Comparison of ENCODE assay signal across 28 cellular contexts in the genomic region with DNA sequence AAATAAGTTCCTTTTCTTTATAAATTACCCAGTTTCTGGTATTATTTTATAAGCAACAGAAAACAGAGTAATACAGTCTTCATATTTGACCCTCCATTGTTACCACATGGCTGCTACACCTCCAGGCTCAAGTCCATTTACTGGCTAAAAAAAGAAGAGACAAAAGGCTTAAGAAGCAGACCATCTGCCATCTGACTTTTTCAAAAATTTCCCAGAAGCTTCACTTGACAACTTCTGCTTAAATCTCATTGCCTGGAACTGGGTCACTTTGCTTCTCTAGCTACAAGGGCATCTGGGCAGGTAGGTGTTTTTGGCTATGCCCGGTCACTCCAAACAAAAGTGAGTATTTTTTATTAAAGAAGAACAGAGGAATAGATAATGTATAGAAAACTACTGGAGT.
"Had no signal": no experiment of that assay in that cellular context is flagged by ENCODE, and none has a peak within 500 bp of the region (broad histone marks: within the 10 kb centered on the region; RNA-seq: fewer than 3 reads in every experiment).

No MANE protein-coding gene starts in this region.

- H2AFZ ChIP-seq: neural progenitor cell, parathyroid adenoma had no signal

- DNase-seq: natural killer cell; occipital lobe; ovary; posterior cingulate gyrus; psoas muscle; right cardiac atrium; right lobe of liver; sigmoid colon; small intestine; stimulated activated CD4-positive, alpha-beta T cell treated with anti-CD3 and anti-CD28 coated beads, Interleukin-15, amount 100 ng/mL, for 24 hours; stimulated activated CD4-positive, alpha-beta T cell treated with anti-CD3 and anti-CD28 coated beads, Interleukin-2, amount 100 ng/mL, for 24 hours; stimulated activated CD4-positive, alpha-beta T cell treated with anti-CD3 and anti-CD28 coated beads, Interleukin-2, amount 100 ng/mL, for 48 hours; stimulated activated CD4-positive, alpha-beta T cell treated with anti-CD3 and anti-CD28 coated beads, Interleukin-4, amount 100 ng/mL, for 24 hours; stimulated activated naive B cell treated with anti-CD40 and anti-IgM and Interleukin-4, amounts not matched to agents 10 μg/mL and 1 μg/mL and 100 μg/mL, for 72 hours; stimulated activated naive CD4-positive, alpha-beta T cell treated with Interleukin-2 at 50 U/mL for 16 hours; stomach; thyroid gland; upper lobe of right lung; uterus had no signal

- H3K4me3 Mint-ChIP-seq: natural killer cell; nephron; neural progenitor cell; stimulated activated effector memory CD8-positive, alpha-beta T cell treated with anti-CD3 and anti-CD28 coated beads, Interleukin-12 subunit alpha, Interleukin-12 subunit beta, amount 100 ng/mL, for 72 hours; stimulated activated naive B cell treated with anti-CD40 and anti-IgM and Interleukin-4, amounts not matched to agents 10 μg/mL and 1 μg/mL and 100 μg/mL, for 72 hours; stimulated activated naive CD8-positive, alpha-beta T cell treated with anti-CD3 and anti-CD28 coated beads, Interleukin-15, Interleukin-2, amounts not matched to agents 100 ng/mL and 50 ng/mL, for 24 hours; type B pancreatic cell had no signal

- H3K9ac ChIP-seq: neural progenitor cell, parathyroid adenoma had no signal

- H3K4me3 ChIP-seq: neural progenitor cell, ovary, psoas muscle, right lobe of liver, sigmoid colon, stomach, thoracic aorta, thyroid gland, tibial nerve, upper lobe of right lung, uterus had no signal

- H3K27me3 Mint-ChIP-seq: progenitor cell of endocrine pancreas; stimulated activated naive B cell treated with anti-CD40 and anti-IgM and Interleukin-4, amounts not matched to agents 10 μg/mL and 1 μg/mL and 100 μg/mL, for 72 hours had no signal

- H3K4me1 Mint-ChIP-seq: natural killer cell; stimulated activated effector memory CD8-positive, alpha-beta T cell treated with anti-CD3 and anti-CD28 coated beads, Interleukin-12 subunit alpha, Interleukin-12 subunit beta, amount 100 ng/mL, for 72 hours; stimulated activated naive B cell treated with anti-CD40 and anti-IgM and Interleukin-4, amounts not matched to agents 10 μg/mL and 1 μg/mL and 100 μg/mL, for 72 hours had no signal

- H3K36me3 Mint-ChIP-seq: neural progenitor cell; stimulated activated effector memory CD8-positive, alpha-beta T cell treated with anti-CD3 and anti-CD28 coated beads, Interleukin-12 subunit alpha, Interleukin-12 subunit beta, amount 100 ng/mL, for 72 hours; stimulated activated naive B cell treated with anti-CD40 and anti-IgM and Interleukin-4, amounts not matched to agents 10 μg/mL and 1 μg/mL and 100 μg/mL, for 72 hours; type B pancreatic cell had no signal

- H3K79me2 ChIP-seq: parathyroid adenoma had no signal

- H3K4me2 ChIP-seq: neural progenitor cell had no signal

- H3K9me3 Mint-ChIP-seq: nephron; neural progenitor cell; stimulated activated effector memory CD8-positive, alpha-beta T cell treated with anti-CD3 and anti-CD28 coated beads, Interleukin-12 subunit alpha, Interleukin-12 subunit beta, amount 100 ng/mL, for 72 hours; type B pancreatic cell had no signal

- H3K27me3 ChIP-seq: neural progenitor cell, ovary, sigmoid colon, stomach, thyroid gland, tibial nerve, upper lobe of right lung, uterus had no signal

- H3K27ac ChIP-seq: neural progenitor cell, ovary, parathyroid adenoma, psoas muscle, right lobe of liver, sigmoid colon, stomach, thoracic aorta, thyroid gland, tibial nerve, upper lobe of right lung, uterus had no signal

- H3K36me3 ChIP-seq: neural progenitor cell, ovary, right lobe of liver, sigmoid colon, stomach, thoracic aorta, thyroid gland, tibial nerve, upper lobe of right lung, uterus had no signal

- H3K9me3 ChIP-seq: ovary, psoas muscle, right lobe of liver, sigmoid colon, thoracic aorta, thyroid gland, tibial nerve, upper lobe of right lung, uterus had no signal

- H3K4me1 ChIP-seq: parathyroid adenoma, psoas muscle, right lobe of liver, sigmoid colon, stomach, thyroid gland, tibial nerve, upper lobe of right lung, uterus had no signal

- H3K27ac Mint-ChIP-seq: natural killer cell; nephron; neural progenitor cell; stimulated activated effector memory CD8-positive, alpha-beta T cell treated with anti-CD3 and anti-CD28 coated beads, Interleukin-12 subunit alpha, Interleukin-12 subunit beta, amount 100 ng/mL, for 72 hours; stimulated activated naive B cell treated with anti-CD40 and anti-IgM and Interleukin-4, amounts not matched to agents 10 μg/mL and 1 μg/mL and 100 μg/mL, for 72 hours; stimulated activated naive CD8-positive, alpha-beta T cell treated with anti-CD3 and anti-CD28 coated beads, Interleukin-15, Interleukin-2, amounts not matched to agents 100 ng/mL and 50 ng/mL, for 24 hours; type B pancreatic cell had no signal
